9 cellular contexts compared by ENCODE assay signal in the genomic region with DNA sequence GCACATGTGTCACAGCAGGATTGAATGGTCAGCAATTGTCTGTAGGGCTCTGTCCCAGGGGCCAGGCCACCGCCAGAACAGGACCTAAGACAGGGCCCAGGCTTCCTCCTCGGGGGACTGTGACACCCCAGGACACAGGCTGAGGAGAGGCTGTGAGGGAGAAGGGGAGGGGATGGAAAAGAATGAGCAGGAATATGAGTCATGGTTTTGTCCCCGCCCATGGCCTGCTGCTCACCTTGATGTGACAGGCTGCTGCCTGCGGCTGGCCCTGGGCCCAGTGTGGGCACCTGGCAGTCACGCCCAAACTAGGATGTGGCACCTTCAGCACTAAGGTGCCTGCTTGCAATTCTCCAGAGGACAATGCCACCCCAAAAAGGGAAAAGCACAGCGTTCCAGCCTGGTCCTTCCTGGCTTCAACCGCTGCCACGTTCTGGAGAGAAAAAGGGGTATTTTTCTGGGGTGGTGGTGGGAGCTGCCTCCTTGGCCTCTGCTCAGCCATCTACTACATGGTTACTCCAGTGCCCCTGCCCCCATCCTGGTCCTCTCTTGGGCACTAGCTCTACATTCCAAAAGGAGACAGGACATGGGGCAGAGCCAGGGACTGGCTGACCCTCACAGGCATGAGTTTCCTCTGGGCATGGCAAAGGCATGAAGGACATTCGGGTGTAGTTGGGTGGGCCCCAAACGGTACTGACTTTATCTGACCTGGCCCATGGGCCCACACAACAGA.
DNase-seq lines count a peak whose midpoint lies in the region; ATAC-seq and TF ChIP-seq lines count a peak whose summit lies in the region.
"Had no signal": no experiment of that assay in that cellular context is flagged by ENCODE, and none has a peak within 500 bp of the region (broad histone marks: within the 10 kb centered on the region; RNA-seq: fewer than 3 reads in every experiment).

No MANE protein-coding gene starts in this region.

- H4K20me1 ChIP-seq in mammary epithelial cell (ENCODE audit: insufficient read depth, low read length) = no peaks in the 10 kb centered on the region

- H3K4me2 ChIP-seq in mammary epithelial cell (ENCODE audit: insufficient read depth, low read depth, low read length) = peak overlapping the region; percentile 59

- peaks cover 3% of the 10 kb centered on the region for H3K27me3 Mint-ChIP-seq in nephron progenitor cell (ENCODE audit: low read depth, poor library complexity)

- CTCF ChIA-PET in mammary epithelial cell (lab: Charles Lee; ENCODE audit: low non-redundant PET) = no interaction called here

- peak overlapping the region; percentile 53 for H2AFZ ChIP-seq in mammary epithelial cell (ENCODE audit: low read depth, low read length)

- ATAC-seq in HG02571 (IDR thresholded peaks at IDR 0.05; ENCODE audit: unreplicated experiment) = no peak

- in situ Hi-C loops in mammary epithelial cell (cut with MboI; ENCODE audit: low sequenced_read_pairs in 2 of 2) = no loop called here

- H3K9me3 Mint-ChIP-seq in nephron progenitor cell = no peaks in the 10 kb centered on the region

- H3K4me1 Mint-ChIP-seq in nephron progenitor cell = peaks cover 76% of the 10 kb centered on the region

- no peak overlapping the region for H3K4me3 Mint-ChIP-seq in nephron progenitor cell

- intact Hi-C loops in mammary epithelial cell (cut with micrococcal nuclease) = no loop called here

- no peaks in the 10 kb centered on the region for H3K9me3 ChIP-seq in mammary epithelial cell (replicated peaks; ENCODE audit: insufficient read depth, low read length)
- no peaks in the 10 kb centered on the region for H3K9me3 ChIP-seq in mucosa of rectum (ENCODE audit: control insufficient read depth in 2 of 2, low read length in 2 of 2)

- peak overlapping the region; percentile 14 for H3K9ac ChIP-seq in mammary epithelial cell (ENCODE audit: insufficient read depth, low read length)
- H3K9ac ChIP-seq in mucosa of rectum (ENCODE audit: low read depth in 1 of 2, low read length in 2 of 2) = peak overlapping the region; percentile 56 to 78

- peak; percentile 11; the same call in 1 of the 2 replicates for TF ChIP-seq RAD21 in Ishikawa (IDR thresholded peaks at IDR 0.05; ENCODE audit: low read depth)

- TF ChIP-seq CTCF in mammary epithelial cell (conservative IDR thresholded peaks at IDR 0.05 in 1 of 2, IDR thresholded peaks at IDR 0.05 in 1 of 2; ENCODE audit: extremely low read depth in 1 of 2, insufficient read depth in 1 of 2, low read depth in 1 of 2, low read length in 2 of 2) (no peak), nephron progenitor cell (IDR thresholded peaks at IDR 0.05) (no peak)

- H3K27me3 ChIP-seq in mammary epithelial cell (ENCODE audit: insufficient read depth, low read length) (no peaks in the 10 kb centered on the region), mucosa of rectum (ENCODE audit: control insufficient read depth in 2 of 2, insufficient read depth in 2 of 2, low read length in 2 of 2) (no peaks in the 10 kb centered on the region)

- TF ChIP-seq EP300 in Ishikawa (IDR thresholded peaks at IDR 0.05; ENCODE audit: borderline replicate concordance) = peak; percentile 65; the same call in 1 of the 2 replicates

- peaks cover 42% of the 10 kb centered on the region for H3K4me1 ChIP-seq in mammary epithelial cell (ENCODE audit: insufficient read depth, low read length)
- H3K4me1 ChIP-seq in mucosa of rectum (ENCODE audit: control insufficient read depth in 2 of 2, insufficient read depth in 2 of 2, low read length in 2 of 2) = peaks cover 22 to 53% of the 10 kb centered on the region in 2 donors

- dilution Hi-C loops in mammary epithelial cell (cut with HindIII; ENCODE audit: low sequenced_read_pairs) = no loop called here

- no TSS peak for BruUV-seq in mammary epithelial cell (replicated peaks; lab: Mats Ljungman, UMichigan)

- DNase-seq in DMS153 (lab: John Stamatoyannopoulos, UW) (peak; percentile 42), mammary epithelial cell (peak; percentile 79), nephron progenitor cell (no peak), globus pallidus (ENCODE audit: low spot score) (no peak)
- no peak for DNase-seq in stimulated activated naive CD4-positive, alpha-beta T cell (lab: John Stamatoyannopoulos, UW)
- DNase-seq: Karpas-422 had no signal

- no peak overlapping the region for H3K27ac ChIP-seq in mammary epithelial cell (ENCODE audit: insufficient read depth, low read depth, low read length)
- peak overlapping the region; percentile 84 to 91 for H3K27ac ChIP-seq in mucosa of rectum (ENCODE audit: low read depth in 2 of 2, low read length in 2 of 2)

- H3K79me2 ChIP-seq in mammary epithelial cell (ENCODE audit: insufficient read depth, low read length) = peaks cover 14% of the 10 kb centered on the region

- no peak overlapping the region for H3K27ac Mint-ChIP-seq in nephron progenitor cell

- H3K4me3 ChIP-seq in mammary epithelial cell (replicated peaks in 1 of 3; ENCODE audit: insufficient read depth in 1 of 3, low read depth in 2 of 3, low read length in 3 of 3) (no peak overlapping the region), mucosa of rectum (ENCODE audit: low read length in 2 of 2) (peak overlapping the region; percentile 20 to 26)

- no peaks in the 10 kb centered on the region for H3K36me3 ChIP-seq in mammary epithelial cell (ENCODE audit: insufficient read depth, low read length)
- peaks cover 0 to 6% of the 10 kb centered on the region in 2 donors for H3K36me3 ChIP-seq in mucosa of rectum (ENCODE audit: control insufficient read depth in 2 of 2, insufficient read depth in 2 of 2, low read length in 2 of 2)

- no peaks in the 10 kb centered on the region for H3K36me3 Mint-ChIP-seq in nephron progenitor cell (ENCODE audit: low read depth)

- 0% methylated on average over 9 of the region's 10 CpGs for WGBS in mammary epithelial cell (ENCODE audit: low coverage, missing lambda C conversion rate)

TF ChIP-seq in Ishikawa, 13 proteins besides CTCF, POLR2A, EP300 and RAD21:
- TF ChIP-seq TCF12 (IDR thresholded peaks at IDR 0.05; ENCODE audit: low read depth) (peak; percentile 76), FOXM1 (IDR thresholded peaks at IDR 0.05; ENCODE audit: borderline replicate concordance, low read depth) (no peak), CREB1 (IDR thresholded peaks at IDR 0.05; ENCODE audit: low read depth) (no peak), YY1 (IDR thresholded peaks at IDR 0.05; ENCODE audit: low read depth) (no peak), EGR1 (IDR thresholded peaks at IDR 0.05) (no peak), NFIC (IDR thresholded peaks at IDR 0.05) (peak; percentile 84), TEAD4 (IDR thresholded peaks at IDR 0.05) (peak; percentile 9; the same call in 1 of the 2 replicates), TAF1 (IDR thresholded peaks at IDR 0.05; ENCODE audit: low read depth) (no peak), ZBTB7A (IDR thresholded peaks at IDR 0.05; ENCODE audit: low read depth) (no peak), CEBPB (IDR thresholded peaks at IDR 0.05) (no peak)
- TF ChIP-seq, protein P1, sequence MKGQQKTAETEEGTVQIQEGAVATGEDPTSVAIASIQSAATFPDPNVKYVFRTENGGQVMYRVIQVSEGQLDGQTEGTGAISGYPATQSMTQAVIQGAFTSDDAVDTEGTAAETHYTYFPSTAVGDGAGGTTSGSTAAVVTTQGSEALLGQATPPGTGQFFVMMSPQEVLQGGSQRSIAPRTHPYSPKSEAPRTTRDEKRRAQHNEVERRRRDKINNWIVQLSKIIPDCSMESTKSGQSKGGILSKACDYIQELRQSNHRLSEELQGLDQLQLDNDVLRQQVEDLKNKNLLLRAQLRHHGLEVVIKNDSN (IDR thresholded peaks at IDR 0.05) = 0 out of 2 replicates have a peak, but pooled peaks have one; percentile 13
- TF ChIP-seq, protein P2, sequence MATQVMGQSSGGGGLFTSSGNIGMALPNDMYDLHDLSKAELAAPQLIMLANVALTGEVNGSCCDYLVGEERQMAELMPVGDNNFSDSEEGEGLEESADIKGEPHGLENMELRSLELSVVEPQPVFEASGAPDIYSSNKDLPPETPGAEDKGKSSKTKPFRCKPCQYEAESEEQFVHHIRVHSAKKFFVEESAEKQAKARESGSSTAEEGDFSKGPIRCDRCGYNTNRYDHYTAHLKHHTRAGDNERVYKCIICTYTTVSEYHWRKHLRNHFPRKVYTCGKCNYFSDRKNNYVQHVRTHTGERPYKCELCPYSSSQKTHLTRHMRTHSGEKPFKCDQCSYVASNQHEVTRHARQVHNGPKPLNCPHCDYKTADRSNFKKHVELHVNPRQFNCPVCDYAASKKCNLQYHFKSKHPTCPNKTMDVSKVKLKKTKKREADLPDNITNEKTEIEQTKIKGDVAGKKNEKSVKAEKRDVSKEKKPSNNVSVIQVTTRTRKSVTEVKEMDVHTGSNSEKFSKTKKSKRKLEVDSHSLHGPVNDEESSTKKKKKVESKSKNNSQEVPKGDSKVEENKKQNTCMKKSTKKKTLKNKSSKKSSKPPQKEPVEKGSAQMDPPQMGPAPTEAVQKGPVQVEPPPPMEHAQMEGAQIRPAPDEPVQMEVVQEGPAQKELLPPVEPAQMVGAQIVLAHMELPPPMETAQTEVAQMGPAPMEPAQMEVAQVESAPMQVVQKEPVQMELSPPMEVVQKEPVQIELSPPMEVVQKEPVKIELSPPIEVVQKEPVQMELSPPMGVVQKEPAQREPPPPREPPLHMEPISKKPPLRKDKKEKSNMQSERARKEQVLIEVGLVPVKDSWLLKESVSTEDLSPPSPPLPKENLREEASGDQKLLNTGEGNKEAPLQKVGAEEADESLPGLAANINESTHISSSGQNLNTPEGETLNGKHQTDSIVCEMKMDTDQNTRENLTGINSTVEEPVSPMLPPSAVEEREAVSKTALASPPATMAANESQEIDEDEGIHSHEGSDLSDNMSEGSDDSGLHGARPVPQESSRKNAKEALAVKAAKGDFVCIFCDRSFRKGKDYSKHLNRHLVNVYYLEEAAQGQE (IDR thresholded peaks at IDR 0.05; ENCODE audit: low read depth) = no peak
- TF ChIP-seq, protein P3, sequence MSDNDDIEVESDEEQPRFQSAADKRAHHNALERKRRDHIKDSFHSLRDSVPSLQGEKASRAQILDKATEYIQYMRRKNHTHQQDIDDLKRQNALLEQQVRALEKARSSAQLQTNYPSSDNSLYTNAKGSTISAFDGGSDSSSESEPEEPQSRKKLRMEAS (IDR thresholded peaks at IDR 0.05) = peak; percentile 61

Comparison
In these comparisons a context has a peak if more than half of its experiments do, and no peak if none do; other contexts are left out.
1. DNase-seq: peak in DMS153 (single experiment) and mammary epithelial cell (single experiment); none in nephron progenitor cell (single experiment), globus pallidus (single experiment) and stimulated activated naive CD4-positive, alpha-beta T cell (0 of 6).
2. H3K4me3 ChIP-seq: peak in mucosa of rectum (2 of 2); none in mammary epithelial cell (0 of 3).